16 cellular contexts compared by ENCODE assay signal in the genomic region with DNA sequence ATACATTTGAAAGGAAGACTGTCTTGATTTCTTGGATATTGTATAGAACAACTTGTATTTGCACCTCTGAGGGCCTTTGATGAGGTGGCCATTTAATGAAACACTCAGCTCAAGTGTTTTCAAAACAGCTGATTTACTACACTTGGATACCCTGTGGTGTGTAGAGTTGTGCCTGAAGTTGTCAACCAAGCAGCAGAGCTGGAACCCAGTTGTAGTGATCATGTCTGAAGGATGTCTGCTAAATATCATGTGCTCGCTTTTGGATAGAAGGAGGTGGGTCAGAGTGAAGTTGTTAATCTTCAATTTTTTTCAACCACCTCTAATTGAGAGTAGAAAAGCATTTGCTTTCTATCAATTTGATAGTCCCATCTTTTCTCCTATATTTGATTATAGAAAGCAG.
A peak's percentile ranks its signal among the peaks of the same experiment; 100 is the strongest.
DNase-seq lines count a peak whose midpoint lies in the region; ATAC-seq lines count a peak whose summit lies in the region.
"Had no signal": no experiment of that assay in that cellular context is flagged by ENCODE, and none has a peak within 500 bp of the region (broad histone marks: within the 10 kb centered on the region; RNA-seq: fewer than 3 reads in every experiment).

No MANE protein-coding gene starts in this region.

- no peaks in the 10 kb centered on the region for H3K9me3 Mint-ChIP-seq in T-helper 2 cell treated with Interferon-gamma antibody and Interleukin-4, amounts not matched to agents 5 μg/mL and 100 μg/mL, for 36 hours
- no peaks in the 10 kb centered on the region for H3K9me3 Mint-ChIP-seq in activated naive CD8-positive, alpha-beta T cell (ENCODE audit: low read depth)
- H3K9me3 Mint-ChIP-seq in activated naive CD8-positive, alpha-beta T cell treated with anti-CD3 and anti-CD28 coated beads, Interleukin-2, amount 50 U/mL, for 24 hours = no peaks in the 10 kb centered on the region
- no peaks in the 10 kb centered on the region for H3K9me3 Mint-ChIP-seq in central memory CD8-positive, alpha-beta T cell

- H3K4me1 Mint-ChIP-seq in T-helper 2 cell treated with Interferon-gamma antibody and Interleukin-4, amounts not matched to agents 5 μg/mL and 100 μg/mL, for 36 hours (ENCODE audit: low read depth) = peaks cover 44% of the 10 kb centered on the region
- H3K4me1 Mint-ChIP-seq in activated naive CD8-positive, alpha-beta T cell (ENCODE audit: low read depth) = peaks cover 28% of the 10 kb centered on the region
- H3K4me1 Mint-ChIP-seq in activated naive CD8-positive, alpha-beta T cell treated with anti-CD3 and anti-CD28 coated beads, Interleukin-2, amount 50 U/mL, for 24 hours = peaks cover 30% of the 10 kb centered on the region
- peaks cover 38% of the 10 kb centered on the region for H3K4me1 Mint-ChIP-seq in central memory CD8-positive, alpha-beta T cell

- no peaks in the 10 kb centered on the region for H3K27me3 Mint-ChIP-seq in T-helper 2 cell treated with Interferon-gamma antibody and Interleukin-4, amounts not matched to agents 5 μg/mL and 100 μg/mL, for 36 hours (ENCODE audit: low read depth)
- H3K27me3 Mint-ChIP-seq in activated naive CD8-positive, alpha-beta T cell = no peaks in the 10 kb centered on the region
- no peaks in the 10 kb centered on the region for H3K27me3 Mint-ChIP-seq in activated naive CD8-positive, alpha-beta T cell treated with anti-CD3 and anti-CD28 coated beads, Interleukin-2, amount 50 U/mL, for 24 hours
- no peaks in the 10 kb centered on the region for H3K27me3 Mint-ChIP-seq in central memory CD8-positive, alpha-beta T cell

- H3K4me3 Mint-ChIP-seq in T-helper 2 cell treated with Interferon-gamma antibody and Interleukin-4, amounts not matched to agents 5 μg/mL and 100 μg/mL, for 36 hours = peak overlapping the region; percentile 69
- peak overlapping the region; percentile 66 for H3K4me3 Mint-ChIP-seq in activated naive CD8-positive, alpha-beta T cell
- no peak overlapping the region for H3K4me3 Mint-ChIP-seq in activated naive CD8-positive, alpha-beta T cell treated with anti-CD3 and anti-CD28 coated beads, Interleukin-2, amount 50 U/mL, for 24 hours
- peak overlapping the region; percentile 74 for H3K4me3 Mint-ChIP-seq in central memory CD8-positive, alpha-beta T cell

- H3K27ac Mint-ChIP-seq in T-helper 2 cell treated with Interferon-gamma antibody and Interleukin-4, amounts not matched to agents 5 μg/mL and 100 μg/mL, for 36 hours = peak overlapping the region; percentile 10
- no peak overlapping the region for H3K27ac Mint-ChIP-seq in activated naive CD8-positive, alpha-beta T cell
- no peak overlapping the region for H3K27ac Mint-ChIP-seq in activated naive CD8-positive, alpha-beta T cell treated with anti-CD3 and anti-CD28 coated beads, Interleukin-2, amount 50 U/mL, for 24 hours
- H3K27ac Mint-ChIP-seq in central memory CD8-positive, alpha-beta T cell (ENCODE audit: low read depth) = no peak overlapping the region

- no peaks in the 10 kb centered on the region for H3K36me3 Mint-ChIP-seq in T-helper 2 cell treated with Interferon-gamma antibody and Interleukin-4, amounts not matched to agents 5 μg/mL and 100 μg/mL, for 36 hours (ENCODE audit: low read depth)
- peaks cover 2% of the 10 kb centered on the region for H3K36me3 Mint-ChIP-seq in activated naive CD8-positive, alpha-beta T cell
- no peaks in the 10 kb centered on the region for H3K36me3 Mint-ChIP-seq in activated naive CD8-positive, alpha-beta T cell treated with anti-CD3 and anti-CD28 coated beads, Interleukin-2, amount 50 U/mL, for 24 hours (ENCODE audit: low read depth)
- peaks cover 7% of the 10 kb centered on the region for H3K36me3 Mint-ChIP-seq in central memory CD8-positive, alpha-beta T cell (ENCODE audit: insufficient read depth)

- no peak for DNase-seq in T-helper 2 cell treated with Interferon-gamma antibody and Interleukin-4, amounts not matched to agents 5 μg/mL and 100 μg/mL, for 36 hours (ENCODE audit: low spot score)
- DNase-seq in T-helper 2 cell = no peak
- DNase-seq in activated naive CD8-positive, alpha-beta T cell treated with anti-CD3 and anti-CD28 coated beads, Interleukin-2, amount 50 U/mL, for 24 hours = no peak
- no peak for DNase-seq in central memory CD8-positive, alpha-beta T cell (ENCODE audit: low spot score in 2 of 2)
- no peak for DNase-seq in DMS 273 (lab: John Stamatoyannopoulos, UW; ENCODE audit: unreplicated experiment)
- no peak for DNase-seq in NCI-H446 (lab: John Stamatoyannopoulos, UW)
- DNase-seq: GOT3, MV-4-11, NCI-H1436 treated with DMSO at 0.1 percent for 48 hours, NCI-H2081 treated with DMSO at 0.1 percent for 48 hours, NCI-H226, NCI-H69, PC-9 had no signal

- ATAC-seq in activated naive CD8-positive, alpha-beta T cell treated with anti-CD3 and anti-CD28 coated beads, Interleukin-2, amount 50 U/mL, for 24 hours = no peak
- ATAC-seq in central memory CD8-positive, alpha-beta T cell (replicated peaks; ENCODE audit: extremely low read depth, poor library complexity, severe bottlenecking) = no peak
- ATAC-seq in GM19324 (IDR thresholded peaks at IDR 0.05; ENCODE audit: low FRiP score, unreplicated experiment) = no peak
- ATAC-seq: A549 had no signal
